In genomic region chr13:109764474-109765292, GRCh38 we compare ENCODE assay signal across 9 cellular contexts. TPM values are rescaled to one million over a fixed set of nuclear protein-coding genes. Genes with fewer than 3 reads are reported as not detected.
DNase-seq lines count a peak whose midpoint lies in the region; ATAC-seq and TF ChIP-seq lines count a peak whose summit lies in the region.
"Had no signal": no experiment of that assay in that cellular context is flagged by ENCODE, and none has a peak within 500 bp of the region (broad histone marks: within the 10 kb centered on the region; RNA-seq: fewer than 3 reads in every experiment).

No MANE protein-coding gene starts in this region.

- H3K36me3 ChIP-seq in HEK293 (ENCODE audit: control insufficient read depth in 2 of 2, insufficient read depth in 1 of 2, low read length in 2 of 2): peaks cover 0 to 15% of the 10 kb centered on the region in 2 experiments; a peak in 1 of 3 replicates
- no peaks in the 10 kb centered on the region for H3K36me3 ChIP-seq in heart left ventricle

- H3K9me3 ChIP-seq in HEK293 (ENCODE audit: control insufficient read depth, insufficient read depth, low read depth, low read length) (no peaks in the 10 kb centered on the region), heart left ventricle (no peaks in the 10 kb centered on the region)

- intact Hi-C loops in heart left ventricle (cut with DNase I): no loop called here

- peak; percentile 38 to 69 (median 60) for ATAC-seq in heart left ventricle
- no peak for ATAC-seq in GM21786 (IDR thresholded peaks at IDR 0.05; ENCODE audit: unreplicated experiment)
- ATAC-seq in GM21723 (IDR thresholded peaks at IDR 0.05; ENCODE audit: unreplicated experiment): no peak
- ATAC-seq: Panc1 had no signal

- POLR2A ChIA-PET in HEK293 (lab: Yijun Ruan, JAX): no interaction called here

- no peak overlapping the region for H3K4me3 ChIP-seq in HEK293 (ENCODE audit: low read depth, low read length)
- no peak overlapping the region for H3K4me3 ChIP-seq in heart left ventricle

- H3K4me1 ChIP-seq in HEK293 (ENCODE audit: control insufficient read depth, insufficient read depth, low read length) (peaks cover 5% of the 10 kb centered on the region; the same call in 1 of the 2 replicates), heart left ventricle (peaks cover 0 to 46% (median 15%) of the 10 kb centered on the region in 12 donors)

- 64 to 73% (median 69%) methylated on average over 10 of the region's 10 CpGs for WGBS in heart left ventricle, 4 donors

- DNase-seq in AG08395 (ENCODE audit: low spot score): peak; percentile 47
- DNase-seq in activated CD4-positive, alpha-beta T cell treated with anti-CD3 and anti-CD28 coated beads, Interleukin-2, amount 50 U/mL, for 48 hours: peak; percentile 17 to 28
- no peak for DNase-seq in heart left ventricle
- no peak for DNase-seq in NCI-H146 treated with DMSO at 0.1 percent for 48 hours (lab: John Stamatoyannopoulos, UW; ENCODE audit: unreplicated experiment)
- no peak for DNase-seq in A172 (ENCODE audit: low spot score)

- no peak for TF ChIP-seq POLR2A in heart left ventricle (IDR thresholded peaks at IDR 0.05)

- H3K27ac ChIP-seq in HEK293 (ENCODE audit: extremely low read depth, low read depth, low read length): no peak overlapping the region
- no peak overlapping the region for H3K27ac ChIP-seq in heart left ventricle

- H3K27me3 ChIP-seq in heart left ventricle: no peaks in the 10 kb centered on the region

- TF ChIP-seq CTCF in HEK293 (tag by site-specific recombination; IDR thresholded peaks at IDR 0.05) (no peak), heart left ventricle (IDR thresholded peaks at IDR 0.05) (peak in 4 of 12 donors; percentile 8 to 34 (median 22))

- CTCF ChIA-PET in HEK293 (lab: Yijun Ruan, JAX): no interaction called here

TF ChIP-seq in HEK293, 187 proteins besides CTCF, POLR2A, EP300 and RAD21:
- TF ChIP-seq ZNF555 (tag by site-specific recombination; conservative IDR thresholded peaks at IDR 0.05): no peak
- peak; percentile 46 for TF ChIP-seq SCRT2 (tag by site-specific recombination; IDR thresholded peaks at IDR 0.05)

RNA-seq across cellular contexts. Expression of gene IRS2, which starts 21.7 kb away (rescaled TPM):
- 10 to 100 TPM in 7 of 9 donors, 1 to 10 TPM in 2; 6.5 to 54.9 (median 14.4) TPM for total RNA-seq in heart left ventricle
- 10 to 100 TPM in 1 of 2 donors, 1 to 10 TPM in 1; 3.4 to 42.9 TPM for polyA plus RNA-seq in heart left ventricle
- 1.4 and 2.3 TPM in 2 replicates for total RNA-seq in A172 (2014; rRNA removed; shearing (Covaris generic))

Comparison
In these comparisons a context has a peak if more than half of its experiments do, and no peak if none do; other contexts are left out.
1. DNase-seq: peak in AG08395 (single experiment) and activated CD4-positive, alpha-beta T cell treated with anti-CD3 and anti-CD28 coated beads, Interleukin-2, amount 50 U/mL, for 48 hours (2 of 2); none in heart left ventricle (0 of 5), NCI-H146 treated with DMSO at 0.1 percent for 48 hours (single experiment) and A172 (single experiment).
2. ATAC-seq: peak in heart left ventricle (4 of 4); none in GM21786 (single experiment) and GM21723 (single experiment).